In genomic region chr7:43700059-43700501, GRCh38 we compare ENCODE assay signal across 8 cellular contexts. TPM values are rescaled to one million over a fixed set of nuclear protein-coding genes. Genes with fewer than 3 reads are reported as not detected.
DNase-seq lines count a peak whose midpoint lies in the region; ATAC-seq and TF ChIP-seq lines count a peak whose summit lies in the region.

No MANE protein-coding gene starts in this region.

- H3K79me2 ChIP-seq in osteoblast (ENCODE audit: insufficient read depth, low read length) = peaks cover 57% of the 10 kb centered on the region

- H3K36me3 Mint-ChIP-seq in activated naive CD4-positive, alpha-beta T cell treated with anti-CD3 and anti-CD28 coated beads, Interleukin-2, amount 50 U/mL, for 72 hours = peaks cover 8 to 10% of the 10 kb centered on the region in 2 donors

- H2AFZ ChIP-seq in osteoblast (ENCODE audit: low read length) = peak overlapping the region; percentile 19

- H3K4me3 ChIP-seq in osteoblast (ENCODE audit: insufficient read depth, low read length) = peak overlapping the region; percentile 16

- H3K36me3 ChIP-seq in osteoblast (ENCODE audit: insufficient read depth, low read length) = no peaks in the 10 kb centered on the region

- H3K27ac ChIP-seq in osteoblast (ENCODE audit: low read depth, low read length) = peak overlapping the region; percentile 67

- DNase-seq in activated naive CD4-positive, alpha-beta T cell treated with anti-CD3 and anti-CD28 coated beads, Interleukin-2, amount 50 U/mL, for 72 hours (ENCODE audit: low spot score in 2 of 2) = no peak
- DNase-seq in activated naive CD4-positive, alpha-beta T cell treated with anti-CD3 and anti-CD28 coated beads, Interleukin-2, amount 50 U/mL, for 16 hours = no peak
- peak; percentile 72 for DNase-seq in M059J (ENCODE audit: low read depth)
- peak; percentile 49 for DNase-seq in SK-N-DZ (ENCODE audit: low spot score)
- peak; percentile 65 for DNase-seq in fibroblast of gingiva (ENCODE audit: low read depth)
- no peak for DNase-seq in osteoblast (ENCODE audit: insufficient read length, low spot score, missing footprints)
- no peak for DNase-seq in OCI-M2 (lab: John Stamatoyannopoulos, UW; ENCODE audit: unreplicated experiment)
- DNase-seq in occipital lobe (lab: John Stamatoyannopoulos, UW) = no peak

- no peaks in the 10 kb centered on the region for H4K20me1 ChIP-seq in osteoblast (ENCODE audit: insufficient read depth, low read length)

- peak; percentile 33 to 62 for ATAC-seq in activated naive CD4-positive, alpha-beta T cell treated with anti-CD3 and anti-CD28 coated beads, Interleukin-2, amount 50 U/mL, for 72 hours

- no peaks in the 10 kb centered on the region for H3K9me3 ChIP-seq in osteoblast (ENCODE audit: low read depth, low read length)

- H3K4me2 ChIP-seq in osteoblast (ENCODE audit: insufficient read depth, low read length) = peak overlapping the region; percentile 58

- H3K27ac Mint-ChIP-seq in activated naive CD4-positive, alpha-beta T cell treated with anti-CD3 and anti-CD28 coated beads, Interleukin-2, amount 50 U/mL, for 72 hours = no peak overlapping the region

- H3K27me3 ChIP-seq in osteoblast (ENCODE audit: insufficient read depth, low read length) = no peaks in the 10 kb centered on the region

- TF ChIP-seq CTCF in osteoblast (IDR thresholded peaks at IDR 0.05; ENCODE audit: extremely low read depth, low read depth, low read length) = peak; percentile 68

- peaks cover 36% of the 10 kb centered on the region for H3K4me1 ChIP-seq in osteoblast (ENCODE audit: insufficient read depth, low read length)

- no peaks in the 10 kb centered on the region for H3K9me3 Mint-ChIP-seq in activated naive CD4-positive, alpha-beta T cell treated with anti-CD3 and anti-CD28 coated beads, Interleukin-2, amount 50 U/mL, for 72 hours

RNA-seq across cellular contexts. Expression of gene COA1, which starts 29.2 kb away (rescaled TPM):
- total RNA-seq in activated naive CD4-positive, alpha-beta T cell treated with anti-CD3 and anti-CD28 coated beads, Interleukin-2, amount 50 U/mL, for 72 hours = 10 to 100 TPM; 31.9 to 72.4 TPM
- total RNA-seq in M059J (2014; rRNA removed; shearing (Covaris generic)) = 102 and 109 TPM in 2 replicates
- 170 and 179 TPM in 2 replicates for polyA plus RNA-seq in SK-N-DZ (2014; cell fraction: cytosol; rRNA removed)
- polyA plus RNA-seq in SK-N-DZ (2014; cell fraction: nucleus; rRNA removed) = 141 and 152 TPM in 2 replicates
- total RNA-seq in osteoblast = 34.0 and 39.2 TPM in 2 replicates
- 40.4 TPM for total RNA-seq in occipital lobe

RNA-seq across cellular contexts. Expression of gene BLVRA, which starts 58.4 kb away (rescaled TPM):
- total RNA-seq in activated naive CD4-positive, alpha-beta T cell treated with anti-CD3 and anti-CD28 coated beads, Interleukin-2, amount 50 U/mL, for 72 hours = 10 to 100 TPM; 28.3 to 29.6 TPM
- total RNA-seq in M059J (2014; rRNA removed; shearing (Covaris generic)) = 30.6 and 43.6 TPM in 2 replicates
- 49.3 and 52.1 TPM in 2 replicates for polyA plus RNA-seq in SK-N-DZ (2014; cell fraction: cytosol; rRNA removed)
- polyA plus RNA-seq in SK-N-DZ (2014; cell fraction: nucleus; rRNA removed) = 27.8 and 41.1 TPM in 2 replicates
- total RNA-seq in osteoblast (20.6 and 21.5 TPM in 2 replicates), occipital lobe (21.7 TPM)

Comparison
In these comparisons a context has a peak if more than half of its experiments do, and no peak if none do; other contexts are left out.
1. DNase-seq: peak in M059J (single experiment), SK-N-DZ (single experiment) and fibroblast of gingiva (single experiment); none in activated naive CD4-positive, alpha-beta T cell treated with anti-CD3 and anti-CD28 coated beads, Interleukin-2, amount 50 U/mL, for 72 hours (0 of 2), activated naive CD4-positive, alpha-beta T cell treated with anti-CD3 and anti-CD28 coated beads, Interleukin-2, amount 50 U/mL, for 16 hours (single experiment), osteoblast (single experiment), OCI-M2 (single experiment) and occipital lobe (single experiment).